ENCODE assay signal across 17 cellular contexts in the genomic region with DNA sequence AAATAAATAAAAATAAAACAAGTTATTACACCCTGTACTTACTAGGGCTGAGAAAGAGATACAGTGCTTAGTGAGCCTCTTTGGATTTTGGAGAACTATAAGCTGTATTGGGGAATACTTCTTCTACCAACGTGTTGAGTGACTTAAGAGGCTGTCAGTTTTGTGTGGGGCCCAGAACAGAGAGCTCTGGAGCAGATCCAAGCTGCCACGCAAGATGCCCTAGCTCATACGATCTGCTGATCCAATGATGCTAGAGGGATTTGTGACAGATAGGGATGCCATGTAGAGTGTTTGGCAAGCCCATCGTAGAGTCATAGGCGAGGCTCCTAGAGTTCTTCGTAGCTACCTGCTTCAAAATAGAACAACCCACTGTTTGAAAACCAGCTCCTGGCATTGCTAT.
A peak's percentile ranks its signal among the peaks of the same experiment; 100 is the strongest.
DNase-seq lines count a peak whose midpoint lies in the region; ATAC-seq and TF ChIP-seq lines count a peak whose summit lies in the region.
"Had no signal": no experiment of that assay in that cellular context is flagged by ENCODE, and none has a peak within 500 bp of the region (broad histone marks: within the 10 kb centered on the region; RNA-seq: fewer than 3 reads in every experiment).

No MANE protein-coding gene starts in this region.

- H3K18ac ChIP-seq in IMR-90 (ENCODE audit: low read depth, low read length), result no peak overlapping the region

- H3K79me1 ChIP-seq in IMR-90 (ENCODE audit: low read depth in 1 of 2, low read length in 2 of 2), result no peaks in the 10 kb centered on the region

- H3K9ac ChIP-seq in IMR-90 (ENCODE audit: low read depth, low read length), result no peak overlapping the region
- H3K9ac ChIP-seq: BLaER1, GM23248 had no signal

- no peak overlapping the region for H4K8ac ChIP-seq in IMR-90 (ENCODE audit: low read depth in 2 of 2, low read length in 2 of 2)

- POLR2A ChIA-PET in IMR-90 (lab: Charles Lee; ENCODE audit: unreplicated experiment), result no interaction called here

- H3K4me2 ChIP-seq in IMR-90 (ENCODE audit: low read depth, low read length), result no peak overlapping the region
- H3K4me2 ChIP-seq: BLaER1 had no signal

- no peak overlapping the region for H3K27ac ChIP-seq in IMR-90 (ENCODE audit: insufficient read depth, low read length)
- H3K27ac ChIP-seq: BLaER1, GM23248 had no signal

- H4K91ac ChIP-seq in IMR-90 (ENCODE audit: insufficient read depth, low read depth, low read length), result no peak overlapping the region

- no peak overlapping the region for H3K56ac ChIP-seq in IMR-90 (ENCODE audit: extremely low read depth, insufficient read depth, low read length)

- no peak overlapping the region for H3K4me3 ChIP-seq in IMR-90 (ENCODE audit: insufficient read depth, low read depth, low read length)
- H3K4me3 ChIP-seq: BLaER1, GM23248, HAP-1 had no signal

- no peak for TF ChIP-seq RAD21 in IMR-90 (IDR thresholded peaks at IDR 0.05; ENCODE audit: low read length)

- CTCF ChIA-PET in IMR-90 (lab: Yijun Ruan, JAX), result no interaction called here

- TF ChIP-seq CTCF in IMR-90 (conservative IDR thresholded peaks at IDR 0.05; ENCODE audit: low read depth, low read length) (no peak), osteocyte (IDR thresholded peaks at IDR 0.05) (no peak)

- H3K9me3 ChIP-seq in IMR-90 (ENCODE audit: control insufficient read depth, insufficient read depth, low read length) (no peaks in the 10 kb centered on the region), T-helper 17 cell (ENCODE audit: control insufficient read depth, low read length, poor library complexity, severe bottlenecking) (no peaks in the 10 kb centered on the region)
- H3K9me3 ChIP-seq: BLaER1, HAP-1 had no signal

- H2AK5ac ChIP-seq in IMR-90 (ENCODE audit: low read depth, low read length), result no peak overlapping the region

- H4K5ac ChIP-seq in IMR-90 (ENCODE audit: low read depth, low read length), result no peak overlapping the region

- H3K23ac ChIP-seq in IMR-90 (ENCODE audit: low read depth, low read length), result no peak overlapping the region

- WGBS in IMR-90 (ENCODE audit: extremely low coverage in 2 of 2, insufficient read length in 1 of 2), 2 experiments, result 90% methylated on average over 5 of the region's 6 CpGs; no CpG with 5 or more reads in 1 of the 2 experiments

- peaks cover 36% of the 10 kb centered on the region for H3K4me1 Mint-ChIP-seq in dendritic cell treated with granulocyte-macrophage colony-stimulating factor and Interleukin-4, amounts not matched to agents 40 ng/mL and 50 ng/mL, for 4 days (ENCODE audit: low read depth)
- H3K4me1 Mint-ChIP-seq in osteocyte (ENCODE audit: unreplicated experiment), result peaks cover 2% of the 10 kb centered on the region
- peaks cover 33% of the 10 kb centered on the region for H3K4me1 Mint-ChIP-seq in T-helper 17 cell

- intact Hi-C loops in IMR-90 (cut with micrococcal nuclease), result loop anchor here (5.0 kb wide), 1 partner anchor 41 kb away; no protein-coding TSS in a partner anchor
- intact Hi-C loops in dendritic cell treated with granulocyte-macrophage colony-stimulating factor and Interleukin-4, amounts not matched to agents 40 ng/mL and 50 ng/mL, for 4 days (cut with micrococcal nuclease), result no loop called here

- no peak overlapping the region for H2AK9ac ChIP-seq in IMR-90 (replicated peaks; ENCODE audit: low read depth, low read length, poor library complexity)

- no peaks in the 10 kb centered on the region for H3K36me3 ChIP-seq in IMR-90 (ENCODE audit: control insufficient read depth, insufficient read depth, low read length)
- H3K36me3 ChIP-seq: BLaER1, HAP-1 had no signal

- peaks cover 4% of the 10 kb centered on the region for H3K27me3 Mint-ChIP-seq in dendritic cell treated with granulocyte-macrophage colony-stimulating factor and Interleukin-4, amounts not matched to agents 40 ng/mL and 50 ng/mL, for 4 days
- H3K27me3 Mint-ChIP-seq in osteocyte (ENCODE audit: unreplicated experiment) (peaks cover 14% of the 10 kb centered on the region), T-helper 17 cell (no peaks in the 10 kb centered on the region)
- H3K27me3 Mint-ChIP-seq: CD4-positive, alpha-beta memory T cell had no signal

- H3K4me1 ChIP-seq in IMR-90 (ENCODE audit: control insufficient read depth, insufficient read depth, low read length), result peaks cover 19% of the 10 kb centered on the region
- H3K4me1 ChIP-seq: HAP-1 had no signal

- dilution Hi-C loops in IMR-90 (cut with HindIII; ENCODE audit: low sequenced_read_pairs, unreplicated experiment), result no loop called here

- ATAC-seq in IMR-90 (ENCODE audit: low read depth), result no peak
- ATAC-seq in T-helper 17 cell, result no peak
- ATAC-seq: HepG2 had no signal

- H2BK20ac ChIP-seq in IMR-90 (ENCODE audit: low read depth, low read length), result no peak overlapping the region

- peaks cover 9% of the 10 kb centered on the region; the same call in 1 of the 2 replicates for H3K9me1 ChIP-seq in IMR-90 (ENCODE audit: insufficient read depth, low read length)

- no peak overlapping the region for H3K4ac ChIP-seq in IMR-90 (ENCODE audit: low read depth, low read length)

- no TSS peak for BruUV-seq in IMR-90 (replicated peaks; lab: Mats Ljungman, UMichigan)

- no peak overlapping the region for H2BK5ac ChIP-seq in IMR-90 (ENCODE audit: low read depth, low read length, poor library complexity, severe bottlenecking)

- H2BK120ac ChIP-seq in IMR-90 (ENCODE audit: low read depth, low read length), result peak overlapping the region; percentile 12

- no peak for TF ChIP-seq POLR2A in IMR-90 (IDR thresholded peaks at IDR 0.05; ENCODE audit: low read depth, low read length)

- H3K4me3 Mint-ChIP-seq in dendritic cell treated with granulocyte-macrophage colony-stimulating factor and Interleukin-4, amounts not matched to agents 40 ng/mL and 50 ng/mL, for 4 days, result no peak overlapping the region
- H3K4me3 Mint-ChIP-seq in osteocyte (ENCODE audit: unreplicated experiment) (no peak overlapping the region), T-helper 17 cell (no peak overlapping the region)
- H3K4me3 Mint-ChIP-seq: CD14-positive monocyte; CD4-positive, alpha-beta memory T cell had no signal

- peak overlapping the region; percentile 0 for H3K27ac Mint-ChIP-seq in dendritic cell treated with granulocyte-macrophage colony-stimulating factor and Interleukin-4, amounts not matched to agents 40 ng/mL and 50 ng/mL, for 4 days
- H3K27ac Mint-ChIP-seq in osteocyte (ENCODE audit: unreplicated experiment), result no peak overlapping the region
- H3K27ac Mint-ChIP-seq in T-helper 17 cell, result no peak overlapping the region
- H3K27ac Mint-ChIP-seq: CD4-positive, alpha-beta memory T cell had no signal

- no peaks in the 10 kb centered on the region for H3K27me3 ChIP-seq in IMR-90 (ENCODE audit: control insufficient read depth, insufficient read depth, low read length)
- H3K27me3 ChIP-seq: BLaER1 had no signal

- H2BK15ac ChIP-seq in IMR-90 (ENCODE audit: low read depth, low read length), result no peak overlapping the region

- H3K9me3 Mint-ChIP-seq in dendritic cell treated with granulocyte-macrophage colony-stimulating factor and Interleukin-4, amounts not matched to agents 40 ng/mL and 50 ng/mL, for 4 days, result no peaks in the 10 kb centered on the region
- H3K9me3 Mint-ChIP-seq in osteocyte (ENCODE audit: unreplicated experiment), result peaks cover 3% of the 10 kb centered on the region

- no peak overlapping the region for H3K14ac ChIP-seq in IMR-90 (replicated peaks; ENCODE audit: low read depth, low read length)

- H4K20me1 ChIP-seq in IMR-90 (ENCODE audit: insufficient read depth, low read length), result no peaks in the 10 kb centered on the region
- H4K20me1 ChIP-seq: BLaER1 had no signal

- peak; percentile 21 for DNase-seq in activated CD8-positive, alpha-beta memory T cell treated with anti-CD3 and anti-CD28 coated beads for 24 hours
- DNase-seq in activated CD8-positive, alpha-beta memory T cell treated with anti-CD3 and anti-CD28 coated beads, Interleukin-2, amount 50 U/mL, for 4 hours, result no peak
- no peak for DNase-seq in IMR-90
- peak; percentile 8 for DNase-seq in osteocyte (ENCODE audit: extremely low spot score, unreplicated experiment)
- DNase-seq in T-helper 17 cell, result no peak
- no peak for DNase-seq in glomerular visceral epithelial cell (ENCODE audit: extremely low spot score)
- DNase-seq: 8988T; CD4-positive, alpha-beta memory T cell; DMS153; DMS79; GF-D8; GM23248 had no signal

- in situ Hi-C loops in IMR-90 (cut with MboI; ENCODE audit: low sequenced_read_pairs), result no loop called here

- H2AFZ ChIP-seq in IMR-90 (replicated peaks; ENCODE audit: low read length, poor library complexity), result no peak overlapping the region
- H2AFZ ChIP-seq: GM23248 had no signal

- no peaks in the 10 kb centered on the region for H3K36me3 Mint-ChIP-seq in dendritic cell treated with granulocyte-macrophage colony-stimulating factor and Interleukin-4, amounts not matched to agents 40 ng/mL and 50 ng/mL, for 4 days (ENCODE audit: low read depth)
- H3K36me3 Mint-ChIP-seq in osteocyte (ENCODE audit: unreplicated experiment), result no peaks in the 10 kb centered on the region
- no peaks in the 10 kb centered on the region for H3K36me3 Mint-ChIP-seq in T-helper 17 cell (ENCODE audit: low read depth)
- H3K36me3 Mint-ChIP-seq: CD14-positive monocyte; CD4-positive, alpha-beta memory T cell had no signal

TF ChIP-seq in IMR-90, 13 proteins besides CTCF, POLR2A, EP300 and RAD21 (continues in another document):
- TF ChIP-seq CHD1 (IDR thresholded peaks at IDR 0.05; ENCODE audit: low read depth, low read length) (no peak), SMC3 (IDR thresholded peaks at IDR 0.05; ENCODE audit: low read depth, low read length) (no peak), BHLHE40 (IDR thresholded peaks at IDR 0.05; ENCODE audit: low read depth, low read length) (no peak), MXI1 (IDR thresholded peaks at IDR 0.05; ENCODE audit: borderline replicate concordance, low read depth, low read length) (no peak), MAZ (IDR thresholded peaks at IDR 0.05; ENCODE audit: borderline replicate concordance, low read depth, low read length) (no peak)
- TF ChIP-seq, protein P1, sequence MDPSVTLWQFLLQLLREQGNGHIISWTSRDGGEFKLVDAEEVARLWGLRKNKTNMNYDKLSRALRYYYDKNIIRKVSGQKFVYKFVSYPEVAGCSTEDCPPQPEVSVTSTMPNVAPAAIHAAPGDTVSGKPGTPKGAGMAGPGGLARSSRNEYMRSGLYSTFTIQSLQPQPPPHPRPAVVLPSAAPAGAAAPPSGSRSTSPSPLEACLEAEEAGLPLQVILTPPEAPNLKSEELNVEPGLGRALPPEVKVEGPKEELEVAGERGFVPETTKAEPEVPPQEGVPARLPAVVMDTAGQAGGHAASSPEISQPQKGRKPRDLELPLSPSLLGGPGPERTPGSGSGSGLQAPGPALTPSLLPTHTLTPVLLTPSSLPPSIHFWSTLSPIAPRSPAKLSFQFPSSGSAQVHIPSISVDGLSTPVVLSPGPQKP (IDR thresholded peaks at IDR 0.05; ENCODE audit: borderline replicate concordance, low read depth, low read length), result no peak

Comparison
In these comparisons a context has a peak if more than half of its experiments do, and no peak if none do; other contexts are left out.
1. DNase-seq: peak in activated CD8-positive, alpha-beta memory T cell treated with anti-CD3 and anti-CD28 coated beads for 24 hours (single experiment) and osteocyte (single experiment); none in activated CD8-positive, alpha-beta memory T cell treated with anti-CD3 and anti-CD28 coated beads, Interleukin-2, amount 50 U/mL, for 4 hours (single experiment), IMR-90 (single experiment), T-helper 17 cell (0 of 3) and glomerular visceral epithelial cell (single experiment).